17 cellular contexts compared by ENCODE assay signal in genomic region chr15:57015897-57016296, GRCh38.
A peak's percentile ranks its signal among the peaks of the same experiment; 100 is the strongest.
DNase-seq lines count a peak whose midpoint lies in the region; ATAC-seq, FAIRE-seq and TF ChIP-seq lines count a peak whose summit lies in the region.
"Had no signal": no experiment of that assay in that cellular context is flagged by ENCODE, and none has a peak within 500 bp of the region (broad histone marks: within the 10 kb centered on the region; RNA-seq: fewer than 3 reads in every experiment).

No MANE protein-coding gene starts in this region.

- H3K4me1 ChIP-seq in keratinocyte (ENCODE audit: control insufficient read depth, extremely low read depth, insufficient read depth, low read length) (peaks cover 21% of the 10 kb centered on the region), psoas muscle (peaks cover 20% of the 10 kb centered on the region)
- H3K4me1 ChIP-seq: testis had no signal

- peaks cover 81% of the 10 kb centered on the region for H3K4me1 Mint-ChIP-seq in HFFc6 (ENCODE audit: low read depth)
- peaks cover 25% of the 10 kb centered on the region for H3K4me1 Mint-ChIP-seq in activated T-helper 17 cell treated with anti-CD3 and anti-CD28 coated beads, Interleukin-2, amount 50 U/mL, for 72 hours

- no peak for DNase-seq in HFFc6
- DNase-seq in keratinocyte (ENCODE audit: low read depth, low spot score), result peak; percentile 2
- DNase-seq in psoas muscle, result no peak
- DNase-seq in NCI-H2196 (lab: John Stamatoyannopoulos, UW; ENCODE audit: unreplicated experiment), result no peak
- DNase-seq: activated CD4-positive, CD25-positive, alpha-beta regulatory T cell treated with anti-CD3 and anti-CD28 coated beads, Interleukin-2, amount 50 U/mL, for 72 hours; amniotic stem cell; effector memory CD8-positive, alpha-beta T cell; H9; MV-4-11; NCI-H526 treated with DMSO at 0.1 percent for 48 hours; OCI-M1; posterior cingulate gyrus; T-helper 9 cell; testis had no signal

- H2AFZ ChIP-seq in keratinocyte (ENCODE audit: control insufficient read depth, low read length), result peak overlapping the region; percentile 19

- H4K20me1 ChIP-seq in keratinocyte (ENCODE audit: control insufficient read depth, extremely low read depth, insufficient read depth, low read length), result peaks cover 6% of the 10 kb centered on the region

- dilution Hi-C loops in keratinocyte (cut with MboI; ENCODE audit: extremely low pct_ligation_motif_present, low sequenced_read_pairs), result no loop called here

- H3K9me3 ChIP-seq in keratinocyte (ENCODE audit: control insufficient read depth, low read depth, low read length) (no peaks in the 10 kb centered on the region), psoas muscle (no peaks in the 10 kb centered on the region)
- H3K9me3 ChIP-seq: testis had no signal

- H3K27me3 Mint-ChIP-seq in HFFc6 (ENCODE audit: insufficient read depth), result no peaks in the 10 kb centered on the region; the same call in none of the 2 replicates
- H3K27me3 Mint-ChIP-seq in activated T-helper 17 cell treated with anti-CD3 and anti-CD28 coated beads, Interleukin-2, amount 50 U/mL, for 72 hours, result no peaks in the 10 kb centered on the region
- H3K27me3 Mint-ChIP-seq: effector memory CD8-positive, alpha-beta T cell had no signal

- H3K27ac ChIP-seq in keratinocyte (ENCODE audit: control insufficient read depth, insufficient read depth, low read length), result peak overlapping the region; percentile 93
- no peak overlapping the region for H3K27ac ChIP-seq in psoas muscle
- H3K27ac ChIP-seq: testis had no signal

- H3K4me3 ChIP-seq in keratinocyte (ENCODE audit: control insufficient read depth in 2 of 3, extremely low read depth in 1 of 3, insufficient read depth in 2 of 3, low read depth in 1 of 3, low read length in 3 of 3) (no peak overlapping the region), psoas muscle (no peak overlapping the region)
- H3K4me3 ChIP-seq: testis had no signal

- peak; percentile 56 for ATAC-seq in activated T-helper 17 cell treated with anti-CD3 and anti-CD28 coated beads, Interleukin-2, amount 50 U/mL, for 72 hours (replicated peaks)
- ATAC-seq in psoas muscle (peak; percentile 42 to 69 (median 51)), HG02870 (IDR thresholded peaks at IDR 0.05; ENCODE audit: unreplicated experiment) (no peak), HG02798 (IDR thresholded peaks at IDR 0.05; ENCODE audit: poor library complexity, unreplicated experiment) (no peak)
- ATAC-seq: effector memory CD8-positive, alpha-beta T cell had no signal

- H3K4me2 ChIP-seq in keratinocyte (ENCODE audit: control insufficient read depth, extremely low read depth, insufficient read depth, low read depth, low read length), result peak overlapping the region; percentile 61

- H3K36me3 ChIP-seq in keratinocyte (ENCODE audit: control insufficient read depth in 2 of 2, extremely low read depth in 1 of 2, insufficient read depth in 2 of 2, low read length in 2 of 2) (no peaks in the 10 kb centered on the region), psoas muscle (ENCODE audit: insufficient read depth in 1 of 2, low read depth in 1 of 2) (no peaks in the 10 kb centered on the region)

- peak overlapping the region; percentile 1; the same call in 1 of the 2 replicates for H3K27ac Mint-ChIP-seq in HFFc6
- peak overlapping the region; percentile 4 for H3K27ac Mint-ChIP-seq in activated T-helper 17 cell treated with anti-CD3 and anti-CD28 coated beads, Interleukin-2, amount 50 U/mL, for 72 hours
- H3K27ac Mint-ChIP-seq: effector memory CD8-positive, alpha-beta T cell had no signal

- FAIRE-seq in keratinocyte (lab: Jason Lieb, UNC), result peak; percentile 75

- no peak overlapping the region for H3K4me3 Mint-ChIP-seq in HFFc6
- H3K4me3 Mint-ChIP-seq in activated T-helper 17 cell treated with anti-CD3 and anti-CD28 coated beads, Interleukin-2, amount 50 U/mL, for 72 hours, result no peak overlapping the region
- H3K4me3 Mint-ChIP-seq: effector memory CD8-positive, alpha-beta T cell; H9 had no signal

- H3K9me1 ChIP-seq in keratinocyte (ENCODE audit: control insufficient read depth, extremely low read depth, insufficient read depth, low read length), result no peaks in the 10 kb centered on the region

- WGBS in psoas muscle, 3 donors, result 66 to 88% (median 77%) methylated on average over 2 of the region's 2 CpGs

- H3K36me3 Mint-ChIP-seq in HFFc6 (ENCODE audit: low read depth), result no peaks in the 10 kb centered on the region
- peaks cover 5% of the 10 kb centered on the region for H3K36me3 Mint-ChIP-seq in activated T-helper 17 cell treated with anti-CD3 and anti-CD28 coated beads, Interleukin-2, amount 50 U/mL, for 72 hours (ENCODE audit: low read depth)

- H3K27me3 ChIP-seq in keratinocyte (ENCODE audit: control insufficient read depth, extremely low read depth, insufficient read depth, low read length) (no peaks in the 10 kb centered on the region), psoas muscle (ENCODE audit: insufficient read depth in 3 of 3, low read length in 2 of 3) (no peaks in the 10 kb centered on the region)
- H3K27me3 ChIP-seq: testis had no signal

- H3K9me3 Mint-ChIP-seq in HFFc6, result no peaks in the 10 kb centered on the region
- H3K9me3 Mint-ChIP-seq in activated T-helper 17 cell treated with anti-CD3 and anti-CD28 coated beads, Interleukin-2, amount 50 U/mL, for 72 hours, result no peaks in the 10 kb centered on the region
- H3K9me3 Mint-ChIP-seq: effector memory CD8-positive, alpha-beta T cell; H9 had no signal

- intact Hi-C loops in psoas muscle (cut with DNase I), result no loop called here

- H3K9ac ChIP-seq in keratinocyte (ENCODE audit: control insufficient read depth, extremely low read depth, insufficient read depth, low read length), result peak overlapping the region; percentile 49

- TF ChIP-seq CTCF in HFFc6 (IDR thresholded peaks at IDR 0.05) (no peak), keratinocyte (optimal IDR thresholded peaks at IDR 0.05 in 1 of 3, IDR thresholded peaks at IDR 0.05 in 1 of 3, conservative IDR thresholded peaks at IDR 0.05 in 1 of 3; ENCODE audit: extremely low read depth in 1 of 3, insufficient read depth in 2 of 3, low read length in 3 of 3) (no peak), psoas muscle (IDR thresholded peaks at IDR 0.05) (no peak)

- H3K79me2 ChIP-seq in keratinocyte (ENCODE audit: control insufficient read depth, insufficient read depth, low read length), result peaks cover 62% of the 10 kb centered on the region

Comparison
In these comparisons a context has a peak if more than half of its experiments do, and no peak if none do; other contexts are left out.
1. ATAC-seq: peak in activated T-helper 17 cell treated with anti-CD3 and anti-CD28 coated beads, Interleukin-2, amount 50 U/mL, for 72 hours (single experiment) and psoas muscle (4 of 4); none in HG02870 (single experiment) and HG02798 (single experiment).